Comparison of ENCODE assay signal across 8 cellular contexts in the genomic region with DNA sequence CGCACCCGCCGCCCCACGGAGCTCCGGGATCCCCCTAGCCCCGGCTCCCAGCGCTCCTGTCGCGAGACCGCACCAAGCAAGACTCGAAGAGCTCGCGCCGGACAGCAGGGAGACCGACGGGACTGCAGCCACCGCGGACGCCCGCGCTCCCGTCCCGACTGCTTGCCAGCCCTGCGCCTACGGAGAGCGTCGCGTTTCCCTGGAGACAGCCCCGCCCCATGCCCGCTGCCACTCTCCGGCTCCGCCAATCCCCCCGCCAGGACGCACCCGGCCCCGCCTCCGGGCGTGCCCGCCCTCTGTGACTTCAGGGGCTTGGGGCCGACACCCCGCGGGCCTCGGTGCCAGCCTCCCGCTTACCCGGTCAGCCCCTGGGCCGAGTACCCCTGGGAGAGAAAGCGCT. TPM values are rescaled to one million over a fixed set of nuclear protein-coding genes. Genes with fewer than 3 reads are reported as not detected.
A peak's percentile ranks its signal among the peaks of the same experiment; 100 is the strongest.
DNase-seq lines count a peak whose midpoint lies in the region; ATAC-seq, FAIRE-seq and TF ChIP-seq lines count a peak whose summit lies in the region.

A gene with protein sequence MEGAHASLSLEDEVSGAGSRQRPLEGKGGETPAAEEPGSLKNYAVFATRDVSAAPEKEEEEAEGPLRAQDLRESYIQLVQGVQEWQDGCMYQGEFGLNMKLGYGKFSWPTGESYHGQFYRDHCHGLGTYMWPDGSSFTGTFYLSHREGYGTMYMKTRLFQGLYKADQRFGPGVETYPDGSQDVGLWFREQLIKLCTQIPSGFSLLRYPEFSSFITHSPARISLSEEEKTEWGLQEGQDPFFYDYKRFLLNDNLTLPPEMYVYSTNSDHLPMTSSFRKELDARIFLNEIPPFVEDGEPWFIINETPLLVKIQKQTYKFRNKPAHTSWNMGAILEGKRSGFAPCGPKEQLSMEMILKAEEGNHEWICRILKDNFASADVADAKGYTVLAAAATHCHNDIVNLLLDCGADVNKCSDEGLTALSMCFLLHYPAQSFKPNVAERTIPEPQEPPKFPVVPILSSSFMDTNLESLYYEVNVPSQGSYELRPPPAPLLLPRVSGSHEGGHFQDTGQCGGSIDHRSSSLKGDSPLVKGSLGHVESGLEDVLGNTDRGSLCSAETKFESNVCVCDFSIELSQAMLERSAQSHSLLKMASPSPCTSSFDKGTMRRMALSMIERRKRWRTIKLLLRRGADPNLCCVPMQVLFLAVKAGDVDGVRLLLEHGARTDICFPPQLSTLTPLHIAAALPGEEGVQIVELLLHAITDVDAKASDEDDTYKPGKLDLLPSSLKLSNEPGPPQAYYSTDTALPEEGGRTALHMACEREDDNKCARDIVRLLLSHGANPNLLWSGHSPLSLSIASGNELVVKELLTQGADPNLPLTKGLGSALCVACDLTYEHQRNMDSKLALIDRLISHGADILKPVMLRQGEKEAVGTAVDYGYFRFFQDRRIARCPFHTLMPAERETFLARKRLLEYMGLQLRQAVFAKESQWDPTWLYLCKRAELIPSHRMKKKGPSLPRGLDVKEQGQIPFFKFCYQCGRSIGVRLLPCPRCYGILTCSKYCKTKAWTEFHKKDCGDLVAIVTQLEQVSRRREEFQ (minus strand): TSS at position 181 of the 400 bp plus-strand sequence. CDS start 653 bp downstream, outside the sequence.

- H3K27ac Mint-ChIP-seq in naive thymus-derived CD8-positive, alpha-beta T cell, result peak within 1 kb of the TSS in 8 of 10 donors; percentile 40 to 93 (median 53)

- peak within 1 kb of the TSS; percentile 76 to 89 (median 85) for H3K4me3 Mint-ChIP-seq in naive thymus-derived CD8-positive, alpha-beta T cell

- peak within 1 kb of the TSS in 7 of 11 experiments; percentile 14 to 99 (median 32); a peak in 11 of 22 replicates for H3K27ac ChIP-seq in BLaER1 treated with 17β-estradiol and CSF1 and Interleukin-3, amounts not matched to agents 10 nM and 100 nM
- no peak within 1 kb of the TSS for H3K27ac ChIP-seq in thoracic aorta

- peaks cover 30 to 68% (median 55%) of the 10 kb centered on the region in 4 donors for H3K4me1 Mint-ChIP-seq in naive thymus-derived CD8-positive, alpha-beta T cell

- no peak for TF ChIP-seq CTCF in thoracic aorta (IDR thresholded peaks at IDR 0.05)

- H3K36me3 ChIP-seq in BLaER1 treated with 17β-estradiol and CSF1 and Interleukin-3, amounts not matched to agents 10 nM and 100 nM, result peaks cover 23 to 72% (median 66%) of the 10 kb centered on the region in 11 experiments
- no peaks in the 10 kb centered on the region for H3K36me3 ChIP-seq in thoracic aorta

- no peaks in the 10 kb centered on the region for H3K27me3 Mint-ChIP-seq in naive thymus-derived CD8-positive, alpha-beta T cell

- H3K27me3 ChIP-seq in BLaER1 treated with 17β-estradiol and CSF1 and Interleukin-3, amounts not matched to agents 10 nM and 100 nM, result no peaks in the 10 kb centered on the region
- H3K27me3 ChIP-seq in thoracic aorta (replicated peaks; ENCODE audit: insufficient read depth), result no peaks in the 10 kb centered on the region

- FAIRE-seq in H54 (lab: Jason Lieb, UNC), result no peak

- H4K20me1 ChIP-seq in BLaER1 treated with 17β-estradiol and CSF1 and Interleukin-3, amounts not matched to agents 10 nM and 100 nM, result peaks cover 21 to 70% (median 45%) of the 10 kb centered on the region in 11 experiments; a peak in 18 of 22 replicates

- peak; percentile 12 to 24 for ATAC-seq in naive thymus-derived CD8-positive, alpha-beta T cell
- ATAC-seq in thoracic aorta (ENCODE audit: insufficient number of reproducible peaks, low FRiP score, low read depth), result no peak

- peak within 1 kb of the TSS in 4 of 11 experiments; percentile 2 to 98 (median 24); a peak in 2 of 22 replicates for H3K9ac ChIP-seq in BLaER1 treated with 17β-estradiol and CSF1 and Interleukin-3, amounts not matched to agents 10 nM and 100 nM

- no peaks in the 10 kb centered on the region for H3K9me3 Mint-ChIP-seq in naive thymus-derived CD8-positive, alpha-beta T cell

- H3K4me1 ChIP-seq in BLaER1 treated with 17β-estradiol and CSF1 and Interleukin-3, amounts not matched to agents 10 nM and 100 nM, result peaks cover 64 to 83% (median 80%) of the 10 kb centered on the region in 10 experiments
- peaks cover 30 to 47% of the 10 kb centered on the region in 2 donors for H3K4me1 ChIP-seq in thoracic aorta (ENCODE audit: control insufficient read depth in 1 of 2, low read depth in 2 of 2)

- no peak for TF ChIP-seq POLR2A in H54 (IDR thresholded peaks at IDR 0.05; ENCODE audit: low read depth, low read length)

- peak within 1 kb of the TSS; percentile 88 to 100 (median 95) for H3K4me2 ChIP-seq in BLaER1 treated with 17β-estradiol and CSF1 and Interleukin-3, amounts not matched to agents 10 nM and 100 nM

- POLR2A ChIA-PET in naive thymus-derived CD8-positive, alpha-beta T cell (lab: Charles Lee), result interaction anchor here (0.9 to 19.2 kb wide), 3 partner anchors 12 to 44 kb away, joined by 3 to 461 read pairs (median 99); a partner anchor contains a TSS

- peak within 1 kb of the TSS in 5 of 10 experiments; percentile 85 to 93 (median 86); a peak in 5 of 20 replicates for H3K4me3 ChIP-seq in BLaER1 treated with 17β-estradiol and CSF1 and Interleukin-3, amounts not matched to agents 10 nM and 100 nM
- peak within 1 kb of the TSS; percentile 69 for H3K4me3 ChIP-seq in thoracic aorta

- peaks cover 0 to 7% (median 0%) of the 10 kb centered on the region in 11 experiments; a peak in 3 of 22 replicates for H3K9me3 ChIP-seq in BLaER1 treated with 17β-estradiol and CSF1 and Interleukin-3, amounts not matched to agents 10 nM and 100 nM (replicated peaks in 1 of 11)
- H3K9me3 ChIP-seq in thoracic aorta, result no peaks in the 10 kb centered on the region

- peak; percentile 83 for DNase-seq in NCI-H345 (lab: John Stamatoyannopoulos, UW)
- DNase-seq in activated T-helper 1 cell treated with Interleukin-2 at 50 U/mL for 16 hours (ENCODE audit: low read depth), result peak; percentile 48
- DNase-seq in fibroblast of peridontal ligament (ENCODE audit: extremely low read depth), result peak; percentile 53
- DNase-seq in naive thymus-derived CD8-positive, alpha-beta T cell, result peak; percentile 40 to 80 (median 61)
- DNase-seq in thoracic aorta (ENCODE audit: low spot score), result no peak
- no peak for DNase-seq in H54 (ENCODE audit: insufficient read length, low spot score)
- DNase-seq in RPMI8226, result no peak

- H3K36me3 Mint-ChIP-seq in naive thymus-derived CD8-positive, alpha-beta T cell, result peaks cover 0 to 17% (median 0%) of the 10 kb centered on the region in 3 donors

RNA-seq across cellular contexts. Expression of the gene that starts here (rescaled TPM):
- 10 to 100 TPM; 69.1 to 69.7 TPM for total RNA-seq in naive thymus-derived CD8-positive, alpha-beta T cell
- 10 to 100 TPM in 2 of 3 donors, 1 to 10 TPM in 1; 9.1 to 16.8 (median 10.3) TPM for polyA plus RNA-seq in naive thymus-derived CD8-positive, alpha-beta T cell
- 10 to 100 TPM; 20.0 to 44.8 TPM for total RNA-seq in thoracic aorta

Comparison
In these comparisons a context has a peak if more than half of its experiments do, and no peak if none do; other contexts are left out.
1. H3K27ac ChIP-seq: peak in BLaER1 treated with 17β-estradiol and CSF1 and Interleukin-3, amounts not matched to agents 10 nM and 100 nM (7 of 11); none in thoracic aorta (0 of 2).
2. DNase-seq: peak in NCI-H345 (single experiment), activated T-helper 1 cell treated with Interleukin-2 at 50 U/mL for 16 hours (single experiment), fibroblast of peridontal ligament (single experiment) and naive thymus-derived CD8-positive, alpha-beta T cell (10 of 10); none in thoracic aorta (single experiment), H54 (single experiment) and RPMI8226 (single experiment).